Comparison of ENCODE assay signal across 24 cellular contexts in genomic region chr9:19629506-19629905, GRCh38.
A peak's percentile ranks its signal among the peaks of the same experiment; 100 is the strongest.
DNase-seq lines count a peak whose midpoint lies in the region; ATAC-seq and TF ChIP-seq lines count a peak whose summit lies in the region.
"Had no signal": no experiment of that assay in that cellular context is flagged by ENCODE, and none has a peak within 500 bp of the region (broad histone marks: within the 10 kb centered on the region; RNA-seq: fewer than 3 reads in every experiment).

No MANE protein-coding gene starts in this region.

- ATAC-seq in DND-41 (ENCODE audit: insufficient read depth, low read depth) = 0 out of 3 replicates have a peak, but pooled peaks have one; percentile 47
- ATAC-seq in naive thymus-derived CD8-positive, alpha-beta T cell = no peak
- ATAC-seq: naive thymus-derived CD4-positive, alpha-beta T cell; right lobe of liver had no signal

- H3K4me2 ChIP-seq in DND-41 (ENCODE audit: insufficient read depth, low read length) = no peak overlapping the region
- no peak overlapping the region for H3K4me2 ChIP-seq in KMS-11
- H3K4me2 ChIP-seq: hepatocyte had no signal

- no peaks in the 10 kb centered on the region for H3K36me3 Mint-ChIP-seq in neural crest cell (ENCODE audit: low read depth)
- H3K36me3 Mint-ChIP-seq in naive thymus-derived CD8-positive, alpha-beta T cell = no peaks in the 10 kb centered on the region
- no peaks in the 10 kb centered on the region for H3K36me3 Mint-ChIP-seq in activated naive CD4-positive, alpha-beta T cell treated with anti-CD3 and anti-CD28 coated beads for 36 hours (ENCODE audit: low read depth)
- H3K36me3 Mint-ChIP-seq: activated CD4-positive, alpha-beta memory T cell treated with anti-CD3 and anti-CD28 coated beads for 36 hours; naive thymus-derived CD4-positive, alpha-beta T cell had no signal

- CTCF ChIA-PET in activated naive CD4-positive, alpha-beta T cell treated with anti-CD3 and anti-CD28 coated beads for 36 hours (lab: Charles Lee) = interaction anchor here (0.6 to 1.2 kb wide), 4 partner anchors 9 to 810 kb away, joined by 3 read pairs; no protein-coding TSS in a partner anchor

- no peaks in the 10 kb centered on the region for H3K4me1 Mint-ChIP-seq in neural crest cell
- no peaks in the 10 kb centered on the region for H3K4me1 Mint-ChIP-seq in naive thymus-derived CD8-positive, alpha-beta T cell
- no peaks in the 10 kb centered on the region for H3K4me1 Mint-ChIP-seq in activated naive CD4-positive, alpha-beta T cell treated with anti-CD3 and anti-CD28 coated beads for 36 hours (ENCODE audit: low read depth)
- H3K4me1 Mint-ChIP-seq: naive thymus-derived CD4-positive, alpha-beta T cell had no signal

- POLR2A ChIA-PET in naive thymus-derived CD8-positive, alpha-beta T cell (lab: Charles Lee) = no interaction called here

- H3K4me1 ChIP-seq in DND-41 (ENCODE audit: insufficient read depth, low read length) = no peaks in the 10 kb centered on the region
- no peaks in the 10 kb centered on the region for H3K4me1 ChIP-seq in KMS-11 (ENCODE audit: low read depth, poor library complexity, severe bottlenecking)
- H3K4me1 ChIP-seq: left ventricle myocardium inferior, parathyroid adenoma, right lobe of liver, tibial nerve had no signal

- H3K27me3 ChIP-seq in DND-41 (ENCODE audit: insufficient read depth, low read length, poor library complexity) (peaks cover 2% of the 10 kb centered on the region), KMS-11 (ENCODE audit: insufficient read depth, low read depth) (no peaks in the 10 kb centered on the region), dorsolateral prefrontal cortex (no peaks in the 10 kb centered on the region)
- H3K27me3 ChIP-seq: hepatocyte, right lobe of liver, tibial nerve had no signal

- no peaks in the 10 kb centered on the region for H3K9me3 Mint-ChIP-seq in neural crest cell
- no peaks in the 10 kb centered on the region for H3K9me3 Mint-ChIP-seq in naive thymus-derived CD8-positive, alpha-beta T cell
- no peaks in the 10 kb centered on the region for H3K9me3 Mint-ChIP-seq in activated naive CD4-positive, alpha-beta T cell treated with anti-CD3 and anti-CD28 coated beads for 36 hours
- H3K9me3 Mint-ChIP-seq: activated CD4-positive, alpha-beta memory T cell treated with anti-CD3 and anti-CD28 coated beads for 36 hours; stimulated activated naive CD8-positive, alpha-beta T cell treated with anti-CD3 and anti-CD28 coated beads, Interleukin-15, Interleukin-2, amounts not matched to agents 100 ng/mL and 50 ng/mL, for 24 hours had no signal

- H3K4me3 Mint-ChIP-seq in neural crest cell = no peak overlapping the region
- H3K4me3 Mint-ChIP-seq in naive thymus-derived CD8-positive, alpha-beta T cell = no peak overlapping the region
- H3K4me3 Mint-ChIP-seq in activated naive CD4-positive, alpha-beta T cell treated with anti-CD3 and anti-CD28 coated beads for 36 hours = no peak overlapping the region
- H3K4me3 Mint-ChIP-seq: activated CD4-positive, alpha-beta memory T cell treated with anti-CD3 and anti-CD28 coated beads for 36 hours; naive thymus-derived CD4-positive, alpha-beta T cell; stimulated activated naive CD8-positive, alpha-beta T cell treated with anti-CD3 and anti-CD28 coated beads, Interleukin-15, Interleukin-2, amounts not matched to agents 100 ng/mL and 50 ng/mL, for 24 hours had no signal

- no peak overlapping the region for H3K27ac Mint-ChIP-seq in neural crest cell (ENCODE audit: unreplicated experiment)
- H3K27ac Mint-ChIP-seq in naive thymus-derived CD8-positive, alpha-beta T cell = no peak overlapping the region
- no peak overlapping the region for H3K27ac Mint-ChIP-seq in activated naive CD4-positive, alpha-beta T cell treated with anti-CD3 and anti-CD28 coated beads for 36 hours
- H3K27ac Mint-ChIP-seq: activated CD4-positive, alpha-beta memory T cell treated with anti-CD3 and anti-CD28 coated beads for 36 hours; naive thymus-derived CD4-positive, alpha-beta T cell; stimulated activated naive CD8-positive, alpha-beta T cell treated with anti-CD3 and anti-CD28 coated beads, Interleukin-15, Interleukin-2, amounts not matched to agents 100 ng/mL and 50 ng/mL, for 24 hours had no signal

- H3K9ac ChIP-seq in DND-41 (ENCODE audit: low read depth, low read length) = no peak overlapping the region
- no peak overlapping the region for H3K9ac ChIP-seq in KMS-11
- H3K9ac ChIP-seq: parathyroid adenoma had no signal

- intact Hi-C loops in dorsolateral prefrontal cortex (cut with DNase I) = no loop called here
- intact Hi-C loops in activated naive CD4-positive, alpha-beta T cell treated with anti-CD3 and anti-CD28 coated beads for 36 hours (cut with micrococcal nuclease) = no loop called here

- H3K9me3 ChIP-seq in DND-41 (ENCODE audit: insufficient read depth, low read length, severe bottlenecking) = no peaks in the 10 kb centered on the region
- H3K9me3 ChIP-seq: left ventricle myocardium inferior, right lobe of liver, tibial nerve had no signal

- H4K20me1 ChIP-seq in DND-41 (ENCODE audit: insufficient read depth, low read length) (no peaks in the 10 kb centered on the region), KMS-11 (ENCODE audit: insufficient read depth) (no peaks in the 10 kb centered on the region)

- no peak overlapping the region for H3K27ac ChIP-seq in DND-41 (ENCODE audit: low read length)
- H3K27ac ChIP-seq in KMS-11 = no peak overlapping the region
- peak overlapping the region in 51 of 59 donors; percentile 1 to 100 (median 62) for H3K27ac ChIP-seq in dorsolateral prefrontal cortex
- H3K27ac ChIP-seq: hepatocyte, left ventricle myocardium inferior, parathyroid adenoma, right lobe of liver, tibial nerve had no signal

- no peak overlapping the region for H3K4me3 ChIP-seq in DND-41 (ENCODE audit: low read depth in 1 of 2, low read length in 2 of 2)
- no peak overlapping the region for H3K4me3 ChIP-seq in KMS-11 (IDR thresholded peaks at IDR 0.05; ENCODE audit: insufficient read depth, low read depth, low read length)
- no peak overlapping the region for H3K4me3 ChIP-seq in dorsolateral prefrontal cortex
- H3K4me3 ChIP-seq: hepatocyte, left ventricle myocardium inferior, right lobe of liver, tibial nerve had no signal

- TF ChIP-seq CTCF in DND-41 (IDR thresholded peaks at IDR 0.05; ENCODE audit: borderline replicate concordance, extremely low read depth, low read length, poor library complexity, severe bottlenecking) = peak; percentile 48
- 0 out of 2 replicates have a peak, but pooled peaks have one; percentile 19 for TF ChIP-seq CTCF in KMS-11 (conservative IDR thresholded peaks at IDR 0.05; ENCODE audit: low read depth, low read length)
- peak in 6 of 56 donors; percentile 9 to 30 (median 13) for TF ChIP-seq CTCF in dorsolateral prefrontal cortex (IDR thresholded peaks at IDR 0.05 in 54 of 56, conservative IDR thresholded peaks at IDR 0.05 in 2 of 56; ENCODE audit: low read depth in 1 of 56, partially characterized antibody in 56 of 56)
- peak; percentile 52 for TF ChIP-seq CTCF in neural crest cell (conservative IDR thresholded peaks at IDR 0.05)

- H3K36me3 ChIP-seq in DND-41 (ENCODE audit: insufficient read depth, low read length) (no peaks in the 10 kb centered on the region), KMS-11 (ENCODE audit: insufficient read depth) (no peaks in the 10 kb centered on the region)
- H3K36me3 ChIP-seq: left ventricle myocardium inferior, right lobe of liver, tibial nerve had no signal

- H3K79me2 ChIP-seq in DND-41 (ENCODE audit: insufficient read depth, low read length) (no peaks in the 10 kb centered on the region), KMS-11 (ENCODE audit: insufficient read depth, low read depth) (no peaks in the 10 kb centered on the region)
- H3K79me2 ChIP-seq: hepatocyte, parathyroid adenoma had no signal

- peak; percentile 16 for DNase-seq in DND-41
- DNase-seq in dorsolateral prefrontal cortex = no peak
- peak; percentile 10 for DNase-seq in neural crest cell (ENCODE audit: low read depth, low spot score)
- DNase-seq in naive thymus-derived CD8-positive, alpha-beta T cell = no peak
- no peak for DNase-seq in activated naive CD4-positive, alpha-beta T cell treated with anti-CD3 and anti-CD28 coated beads for 36 hours
- DNase-seq in NCI-H345 (lab: John Stamatoyannopoulos, UW) = no peak
- no peak for DNase-seq in HuH-7.5 (ENCODE audit: low spot score)
- DNase-seq: activated CD4-positive, alpha-beta memory T cell treated with anti-CD3 and anti-CD28 coated beads for 36 hours; activated gamma-delta T cell; effector CD8-positive, alpha-beta T cell; Karpas-422; left ventricle myocardium inferior; MV-4-11; naive thymus-derived CD4-positive, alpha-beta T cell; NCI-H1694; NCI-H2171 treated with DMSO at 0.1 percent for 48 hours; NCI-H526 treated with DMSO at 0.1 percent for 48 hours; right lobe of liver; T-helper 9 cell had no signal

- no peak overlapping the region for H2AFZ ChIP-seq in DND-41 (ENCODE audit: low read depth, low read length)
- H2AFZ ChIP-seq in KMS-11 (ENCODE audit: low read depth) = no peak overlapping the region
- H2AFZ ChIP-seq: hepatocyte, parathyroid adenoma had no signal

- no peaks in the 10 kb centered on the region for H3K27me3 Mint-ChIP-seq in neural crest cell (ENCODE audit: low read depth)
- H3K27me3 Mint-ChIP-seq in naive thymus-derived CD8-positive, alpha-beta T cell = peaks cover 0 to 2% (median 0%) of the 10 kb centered on the region in 5 donors
- no peaks in the 10 kb centered on the region for H3K27me3 Mint-ChIP-seq in activated naive CD4-positive, alpha-beta T cell treated with anti-CD3 and anti-CD28 coated beads for 36 hours (ENCODE audit: low read depth)
- H3K27me3 Mint-ChIP-seq: activated CD4-positive, alpha-beta memory T cell treated with anti-CD3 and anti-CD28 coated beads for 36 hours; stimulated activated naive CD8-positive, alpha-beta T cell treated with anti-CD3 and anti-CD28 coated beads, Interleukin-15, Interleukin-2, amounts not matched to agents 100 ng/mL and 50 ng/mL, for 24 hours had no signal

Comparison
In these comparisons a context has a peak if more than half of its experiments do, and no peak if none do; other contexts are left out.
1. DNase-seq: peak in DND-41 (single experiment) and neural crest cell (single experiment); none in dorsolateral prefrontal cortex (0 of 10), naive thymus-derived CD8-positive, alpha-beta T cell (0 of 10), activated naive CD4-positive, alpha-beta T cell treated with anti-CD3 and anti-CD28 coated beads for 36 hours (single experiment), NCI-H345 (single experiment) and HuH-7.5 (single experiment).
2. H3K27ac ChIP-seq: peak in dorsolateral prefrontal cortex (51 of 59); none in DND-41 (single experiment) and KMS-11 (single experiment).